ENCODE assay signal across 9 cellular contexts in genomic region chr9:23825700-23826099, GRCh38. TPM values are rescaled to one million over a fixed set of nuclear protein-coding genes. Genes with fewer than 3 reads are reported as not detected.
A peak's percentile ranks its signal among the peaks of the same experiment; 100 is the strongest.
DNase-seq lines count a peak whose midpoint lies in the region; ATAC-seq and TF ChIP-seq lines count a peak whose summit lies in the region.
"Had no signal": no experiment of that assay in that cellular context is flagged by ENCODE, and none has a peak within 500 bp of the region (broad histone marks: within the 10 kb centered on the region; RNA-seq: fewer than 3 reads in every experiment).

No MANE protein-coding gene starts in this region.

- H3K36me3 Mint-ChIP-seq in activated CD4-positive, alpha-beta T cell treated with anti-CD3 and anti-CD28 coated beads for 36 hours (ENCODE audit: low read depth), result no peaks in the 10 kb centered on the region

- H3K4me1 Mint-ChIP-seq in activated CD4-positive, alpha-beta T cell treated with anti-CD3 and anti-CD28 coated beads for 36 hours, result no peaks in the 10 kb centered on the region

- peaks cover 21 to 42% of the 10 kb centered on the region in 2 donors for H3K27me3 ChIP-seq in right atrium auricular region
- H3K27me3 ChIP-seq in gastrocnemius medialis, result peaks cover 67 to 88% (median 82%) of the 10 kb centered on the region in 3 donors

- no peak overlapping the region for H3K27ac Mint-ChIP-seq in activated CD4-positive, alpha-beta T cell treated with anti-CD3 and anti-CD28 coated beads for 36 hours
- H3K27ac Mint-ChIP-seq: activated CD4-positive, alpha-beta memory T cell treated with anti-CD3 and anti-CD28 coated beads for 36 hours had no signal

- H3K36me3 ChIP-seq in right atrium auricular region (no peaks in the 10 kb centered on the region), gastrocnemius medialis (no peaks in the 10 kb centered on the region)

- DNase-seq in G401 (ENCODE audit: low spot score), result peak; percentile 61
- no peak for DNase-seq in right atrium auricular region (ENCODE audit: low spot score)
- no peak for DNase-seq in gastrocnemius medialis
- DNase-seq in NCI-H2107 (lab: John Stamatoyannopoulos, UW), result no peak
- DNase-seq in activated CD4-positive, alpha-beta T cell treated with anti-CD3 and anti-CD28 coated beads for 36 hours, result no peak

- H3K4me3 ChIP-seq in WI38 (ENCODE audit: low read depth, low read length) (0 out of 2 replicates have a peak overlapping the region, but pooled peaks have one; percentile 4), right atrium auricular region (peak overlapping the region; percentile 6 to 38), gastrocnemius medialis (peak overlapping the region; percentile 41 to 64 (median 48))

- no peak overlapping the region for H3K4me3 Mint-ChIP-seq in activated CD4-positive, alpha-beta T cell treated with anti-CD3 and anti-CD28 coated beads for 36 hours
- H3K4me3 Mint-ChIP-seq: activated CD4-positive, alpha-beta memory T cell treated with anti-CD3 and anti-CD28 coated beads for 36 hours had no signal

- no peak for TF ChIP-seq CTCF in WI38 (IDR thresholded peaks at IDR 0.05; ENCODE audit: low read depth, low read length)
- no peak for TF ChIP-seq CTCF in right atrium auricular region (IDR thresholded peaks at IDR 0.05)
- no peak for TF ChIP-seq CTCF in gastrocnemius medialis (IDR thresholded peaks at IDR 0.05 in 4 of 5, conservative IDR thresholded peaks at IDR 0.05 in 1 of 5)

- CTCF ChIA-PET in activated CD4-positive, alpha-beta T cell treated with anti-CD3 and anti-CD28 coated beads for 36 hours (lab: Charles Lee), result no interaction called here

- H3K9me3 ChIP-seq in right atrium auricular region (no peaks in the 10 kb centered on the region), gastrocnemius medialis (no peaks in the 10 kb centered on the region)

- peaks cover 0 to 35% of the 10 kb centered on the region in 2 donors for H3K4me1 ChIP-seq in right atrium auricular region
- peaks cover 16 to 24% of the 10 kb centered on the region in 2 donors for H3K4me1 ChIP-seq in gastrocnemius medialis

- TF ChIP-seq POLR2A in gastrocnemius medialis (IDR thresholded peaks at IDR 0.05), result no peak

- POLR2A ChIA-PET in activated CD4-positive, alpha-beta T cell treated with anti-CD3 and anti-CD28 coated beads for 36 hours (lab: Charles Lee), result no interaction called here

- in situ Hi-C loops in G401 (cut with HindIII; ENCODE audit: low sequenced_read_pairs) (no loop called here), gastrocnemius medialis (cut with MboI; ENCODE audit: low sequenced_read_pairs in 4 of 4) (loop anchor here in 1 of 4 donors (25.0 kb wide), 1 partner anchor 88 kb away; no protein-coding TSS in a partner anchor)

- ATAC-seq in gastrocnemius medialis (no peak), GM21526 (IDR thresholded peaks at IDR 0.05; ENCODE audit: low FRiP score, unreplicated experiment) (no peak), HG03045 (IDR thresholded peaks at IDR 0.05; ENCODE audit: unreplicated experiment) (no peak)
- ATAC-seq in activated CD4-positive, alpha-beta T cell treated with anti-CD3 and anti-CD28 coated beads for 36 hours, result no peak

- peaks cover 30% of the 10 kb centered on the region for H3K27me3 Mint-ChIP-seq in activated CD4-positive, alpha-beta T cell treated with anti-CD3 and anti-CD28 coated beads for 36 hours

- peaks cover 4% of the 10 kb centered on the region for H3K9me3 Mint-ChIP-seq in activated CD4-positive, alpha-beta T cell treated with anti-CD3 and anti-CD28 coated beads for 36 hours (ENCODE audit: low read depth)
- H3K9me3 Mint-ChIP-seq: activated CD4-positive, alpha-beta memory T cell treated with anti-CD3 and anti-CD28 coated beads for 36 hours had no signal

- intact Hi-C loops in gastrocnemius medialis (cut with DNase I; ENCODE audit: low total_unique reads), result no loop called here
- intact Hi-C loops in activated CD4-positive, alpha-beta T cell treated with anti-CD3 and anti-CD28 coated beads for 36 hours (cut with DNase I, micrococcal nuclease), result loop anchor here in 1 of 2 experiments (10.0 kb wide), 1 partner anchor 1841 kb away; no protein-coding TSS in a partner anchor

- H3K27ac ChIP-seq in right atrium auricular region (no peak overlapping the region), gastrocnemius medialis (no peak overlapping the region)

RNA-seq across cellular contexts. Expression of gene ELAVL2, which starts 0.3 kb away (rescaled TPM):
- total RNA-seq in G401 (2014; rRNA removed; shearing (Covaris generic)), result not detected in 2 replicates
- total RNA-seq in right atrium auricular region (under 1 TPM in 1 of 2 donors, not detected in 1; 0.24 TPM), gastrocnemius medialis (not detected)
- not detected for total RNA-seq in activated CD4-positive, alpha-beta T cell treated with anti-CD3 and anti-CD28 coated beads for 36 hours
- total RNA-seq: activated CD4-positive, alpha-beta memory T cell treated with anti-CD3 and anti-CD28 coated beads for 36 hours had no signal
